12 cellular contexts compared by ENCODE assay signal in genomic region chr18:64142904-64143303, GRCh38. TPM values are rescaled to one million over a fixed set of nuclear protein-coding genes. Genes with fewer than 3 reads are reported as not detected.
"Had no signal": no experiment of that assay in that cellular context is flagged by ENCODE, and none has a peak within 500 bp of the region (broad histone marks: within the 10 kb centered on the region; RNA-seq: fewer than 3 reads in every experiment).

No MANE protein-coding gene starts in this region.

- H3K9me3 ChIP-seq: HAP-1 had no signal

- H3K27ac Mint-ChIP-seq: GM23338, H9, HFFc6 had no signal

- H3K4me3 Mint-ChIP-seq: GM23338, H9, HFFc6 had no signal

- FAIRE-seq: H1, H54 had no signal

- H3K27ac ChIP-seq: GM23248 had no signal

- ATAC-seq: GM23338, HCT116 had no signal

- H2AFZ ChIP-seq: GM23248, GM23338 had no signal

- H3K4me3 ChIP-seq: GM23248, GM23338, HAP-1 had no signal

- H3K9me3 Mint-ChIP-seq: GM23338 had no signal

- H3K4me2 ChIP-seq: GM23338 had no signal

- H3K36me3 ChIP-seq: HAP-1 had no signal

- H3K9ac ChIP-seq: GM23248 had no signal

- DNase-seq: GM23248, GOT3, H7, H9, HCEC 1CT, HFFc6 had no signal

RNA-seq across cellular contexts. Expression of gene LINC00305, which starts 6.0 kb away (rescaled TPM):
- total RNA-seq: GM23248, GM23338, H1, H4, H7, H9, HFFc6 had no signal
- polyA plus RNA-seq: GM23248, GM23338, H1 had no signal
